In the genomic region with DNA sequence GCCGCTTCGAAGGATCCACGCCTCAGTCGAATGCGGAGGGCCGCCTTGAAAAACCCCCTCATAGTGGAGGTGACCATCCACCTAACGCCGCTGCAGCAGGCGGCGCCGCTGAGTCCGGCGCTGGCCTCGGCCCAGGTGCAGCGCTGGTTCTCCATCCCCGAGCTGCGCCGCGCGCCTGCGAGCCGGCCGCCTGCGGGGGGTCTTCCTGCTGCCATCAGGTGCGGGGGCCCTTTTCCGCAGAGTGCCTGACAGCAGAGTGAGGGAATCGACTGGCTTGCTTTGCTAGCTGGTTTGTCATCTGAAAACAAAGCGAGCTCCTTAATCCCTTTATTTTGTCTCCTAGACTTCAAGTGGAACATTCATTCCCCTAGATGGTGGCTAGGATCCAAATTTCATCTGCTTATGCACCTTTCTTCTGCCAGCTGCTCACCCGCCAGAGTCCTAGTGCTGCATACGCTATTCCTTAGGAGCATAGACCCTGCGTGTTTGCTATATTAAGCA, we compare ENCODE assay signal across 9 cellular contexts. TPM values are rescaled to one million over a fixed set of nuclear protein-coding genes. Genes with fewer than 3 reads are reported as not detected.
DNase-seq lines count a peak whose midpoint lies in the region; ATAC-seq and FAIRE-seq lines count a peak whose summit lies in the region.
"Had no signal": no experiment of that assay in that cellular context is flagged by ENCODE, and none has a peak within 500 bp of the region (broad histone marks: within the 10 kb centered on the region; RNA-seq: fewer than 3 reads in every experiment).

No MANE protein-coding gene starts in this region.

- DNase-seq in NCI-H2196 (lab: John Stamatoyannopoulos, UW; ENCODE audit: unreplicated experiment): peak; percentile 66
- no peak for DNase-seq in NCI-H2196 treated with DMSO at 0.1 percent for 48 hours (lab: John Stamatoyannopoulos, UW; ENCODE audit: unreplicated experiment)
- peak; percentile 38 for DNase-seq in NCI-H774 (lab: John Stamatoyannopoulos, UW)
- no peak for DNase-seq in urothelium cell line (ENCODE audit: low spot score)
- no peak for DNase-seq in SW480 (ENCODE audit: low spot score)

- no peak for ATAC-seq in HG02981 (IDR thresholded peaks at IDR 0.05; ENCODE audit: unreplicated experiment)

- peak overlapping the region; percentile 91 for H3K9ac ChIP-seq in endocrine pancreas (ENCODE audit: control insufficient read depth, insufficient read depth, low read length)

- H3K4me3 ChIP-seq in endocrine pancreas (ENCODE audit: control insufficient read depth, insufficient read depth, low read length): no peak overlapping the region
- H3K4me3 ChIP-seq in mononuclear cell (ENCODE audit: low read length): peak overlapping the region; percentile 39

- no peaks in the 10 kb centered on the region for H3K9me3 ChIP-seq in endocrine pancreas (ENCODE audit: control insufficient read depth, low read length)
- H3K9me3 ChIP-seq in mononuclear cell (ENCODE audit: low read depth, low read length): no peaks in the 10 kb centered on the region
- H3K9me3 ChIP-seq: A549 had no signal

- peak; percentile 68 for FAIRE-seq in urothelium cell line (lab: Jason Lieb, UNC)
- FAIRE-seq: A549 had no signal

- no peaks in the 10 kb centered on the region for H3K4me1 ChIP-seq in endocrine pancreas (ENCODE audit: control insufficient read depth, insufficient read depth, low read length)
- peaks cover 19% of the 10 kb centered on the region for H3K4me1 ChIP-seq in mononuclear cell (ENCODE audit: insufficient read depth, low read length)

- no peaks in the 10 kb centered on the region for H3K36me3 ChIP-seq in endocrine pancreas (ENCODE audit: control insufficient read depth, insufficient read depth, low read length)

- H3K27me3 ChIP-seq in endocrine pancreas (ENCODE audit: control insufficient read depth, insufficient read depth, low read length): no peaks in the 10 kb centered on the region
- H3K27me3 ChIP-seq in mononuclear cell (ENCODE audit: insufficient read depth, low read length): peaks cover 19% of the 10 kb centered on the region

RNA-seq across cellular contexts. Expression of gene DNAL1, which starts 10.4 kb away (rescaled TPM):
- total RNA-seq in mononuclear cell: 1.5 TPM

RNA-seq across cellular contexts. Expression of gene ACOT6, which starts 22.1 kb away (rescaled TPM):
- total RNA-seq in mononuclear cell: not detected

RNA-seq across cellular contexts. Expression of gene ACOT4, which starts 42.7 kb away (rescaled TPM):
- total RNA-seq in mononuclear cell: 0.42 TPM

Comparison
In these comparisons a context has a peak if more than half of its experiments do, and no peak if none do; other contexts are left out.
1. DNase-seq: peak in NCI-H2196 (single experiment) and NCI-H774 (single experiment); none in NCI-H2196 treated with DMSO at 0.1 percent for 48 hours (single experiment), urothelium cell line (single experiment) and SW480 (single experiment).